Comparison of ENCODE assay signal across 1 cellular context in genomic region chr4:20109395-20109794, GRCh38.
TF ChIP-seq lines count a peak whose summit lies in the region.

No MANE protein-coding gene starts in this region.

TF ChIP-seq in IMR-90, 13 proteins besides CTCF, POLR2A, EP300 and RAD21:
- TF ChIP-seq MAZ (IDR thresholded peaks at IDR 0.05; ENCODE audit: borderline replicate concordance, low read depth, low read length) (no peak), CEBPB (IDR thresholded peaks at IDR 0.05; ENCODE audit: low read depth, low read length) (no peak), MXI1 (IDR thresholded peaks at IDR 0.05; ENCODE audit: borderline replicate concordance, low read depth, low read length) (no peak), RFX5 (IDR thresholded peaks at IDR 0.05; ENCODE audit: low read depth, low read length) (no peak), SMC3 (IDR thresholded peaks at IDR 0.05; ENCODE audit: low read depth, low read length) (no peak), RCOR1 (IDR thresholded peaks at IDR 0.05; ENCODE audit: insufficient replicate concordance, low read length) (no peak), NFE2L2 (IDR thresholded peaks at IDR 0.05; ENCODE audit: low read depth, low read length) (no peak), MAFK (IDR thresholded peaks at IDR 0.05; ENCODE audit: low read depth, low read length) (no peak), CHD1 (IDR thresholded peaks at IDR 0.05; ENCODE audit: low read depth, low read length) (no peak), FOS (IDR thresholded peaks at IDR 0.05; ENCODE audit: low read depth, low read length) (no peak), BHLHE40 (IDR thresholded peaks at IDR 0.05; ENCODE audit: low read depth, low read length) (no peak)
- TF ChIP-seq, protein P1, sequence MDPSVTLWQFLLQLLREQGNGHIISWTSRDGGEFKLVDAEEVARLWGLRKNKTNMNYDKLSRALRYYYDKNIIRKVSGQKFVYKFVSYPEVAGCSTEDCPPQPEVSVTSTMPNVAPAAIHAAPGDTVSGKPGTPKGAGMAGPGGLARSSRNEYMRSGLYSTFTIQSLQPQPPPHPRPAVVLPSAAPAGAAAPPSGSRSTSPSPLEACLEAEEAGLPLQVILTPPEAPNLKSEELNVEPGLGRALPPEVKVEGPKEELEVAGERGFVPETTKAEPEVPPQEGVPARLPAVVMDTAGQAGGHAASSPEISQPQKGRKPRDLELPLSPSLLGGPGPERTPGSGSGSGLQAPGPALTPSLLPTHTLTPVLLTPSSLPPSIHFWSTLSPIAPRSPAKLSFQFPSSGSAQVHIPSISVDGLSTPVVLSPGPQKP (IDR thresholded peaks at IDR 0.05; ENCODE audit: borderline replicate concordance, low read depth, low read length): no peak
- TF ChIP-seq, protein P2, sequence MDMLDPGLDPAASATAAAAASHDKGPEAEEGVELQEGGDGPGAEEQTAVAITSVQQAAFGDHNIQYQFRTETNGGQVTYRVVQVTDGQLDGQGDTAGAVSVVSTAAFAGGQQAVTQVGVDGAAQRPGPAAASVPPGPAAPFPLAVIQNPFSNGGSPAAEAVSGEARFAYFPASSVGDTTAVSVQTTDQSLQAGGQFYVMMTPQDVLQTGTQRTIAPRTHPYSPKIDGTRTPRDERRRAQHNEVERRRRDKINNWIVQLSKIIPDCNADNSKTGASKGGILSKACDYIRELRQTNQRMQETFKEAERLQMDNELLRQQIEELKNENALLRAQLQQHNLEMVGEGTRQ (IDR thresholded peaks at IDR 0.05; ENCODE audit: low read depth, low read length): no peak
